In the genomic region with DNA sequence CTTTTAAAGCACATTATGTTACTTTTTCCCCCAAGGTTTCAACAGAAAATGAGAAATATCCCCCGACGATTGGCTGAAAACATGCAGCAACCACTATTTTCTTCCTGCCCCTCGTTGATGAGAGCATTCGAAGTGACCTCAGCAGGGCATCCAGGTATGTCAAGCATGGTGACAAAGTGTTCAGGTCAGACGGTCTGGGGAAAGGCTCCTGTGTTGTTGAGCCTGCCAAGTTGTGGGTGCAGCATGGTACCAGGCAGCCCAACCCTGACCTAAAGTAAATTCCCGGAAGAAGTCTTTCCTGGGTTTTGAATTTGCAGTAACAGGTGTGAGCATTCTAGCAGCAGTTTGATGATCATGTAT, we compare ENCODE assay signal across 8 cellular contexts. TPM values are rescaled to one million over a fixed set of nuclear protein-coding genes. Genes with fewer than 3 reads are reported as not detected.
DNase-seq lines count a peak whose midpoint lies in the region; ATAC-seq, FAIRE-seq and TF ChIP-seq lines count a peak whose summit lies in the region.

No MANE protein-coding gene starts in this region.

- H3K36me3 Mint-ChIP-seq in nephron progenitor cell (ENCODE audit: low read depth), result peaks cover 32% of the 10 kb centered on the region

- no peak for TF ChIP-seq POLR2A in endothelial cell of umbilical vein (IDR thresholded peaks at IDR 0.05; ENCODE audit: low read depth, low read length)

- peak overlapping the region; percentile 78 for H3K27ac Mint-ChIP-seq in nephron progenitor cell

- no peak for TF ChIP-seq EP300 in SK-N-SH (IDR thresholded peaks at IDR 0.05; ENCODE audit: borderline replicate concordance in 1 of 2, low read depth in 1 of 2, low read length in 1 of 2)

- intact Hi-C loops in endothelial cell of umbilical vein (cut with micrococcal nuclease), result loop anchor here (2.0 kb wide), 1 partner anchor 118 kb away; no protein-coding TSS in a partner anchor

- WGBS in SK-N-SH (ENCODE audit: low lambda C conversion rate), result 1% methylated on average over 6 of the region's 6 CpGs

- H3K27me3 ChIP-seq in SK-N-SH (ENCODE audit: insufficient read depth), result no peaks in the 10 kb centered on the region
- H3K27me3 ChIP-seq in endothelial cell of umbilical vein (ENCODE audit: control insufficient read depth in 2 of 2, insufficient read depth in 2 of 2, low read length in 2 of 2), result no peaks in the 10 kb centered on the region

- H3K4me3 Mint-ChIP-seq in nephron progenitor cell, result peak overlapping the region; percentile 94

- H3K9me3 Mint-ChIP-seq in nephron progenitor cell, result no peaks in the 10 kb centered on the region

- FAIRE-seq in endothelial cell of umbilical vein (lab: Jason Lieb, UNC), result no peak

- BruUV-seq in endothelial cell of umbilical vein (replicated peaks; lab: Mats Ljungman, UMichigan), result TSS peak; percentile 86

- ATAC-seq in GM21515 (IDR thresholded peaks at IDR 0.05; ENCODE audit: unreplicated experiment) (peak; percentile 3), HG03432 (IDR thresholded peaks at IDR 0.05; ENCODE audit: unreplicated experiment) (no peak), GM19452 (IDR thresholded peaks at IDR 0.05; ENCODE audit: unreplicated experiment) (no peak)

- H3K4me1 Mint-ChIP-seq in nephron progenitor cell, result peaks cover 54% of the 10 kb centered on the region

- peaks cover 40% of the 10 kb centered on the region for H3K79me2 ChIP-seq in SK-N-SH (ENCODE audit: insufficient read depth)
- peaks cover 55% of the 10 kb centered on the region for H3K79me2 ChIP-seq in endothelial cell of umbilical vein (ENCODE audit: control insufficient read depth, insufficient read depth, low read length)

- no peaks in the 10 kb centered on the region for H3K9me2 ChIP-seq in SK-N-SH

- peaks cover 12% of the 10 kb centered on the region for H3K27me3 Mint-ChIP-seq in nephron progenitor cell (ENCODE audit: low read depth, poor library complexity)

- H3K27ac ChIP-seq in SK-N-SH (ENCODE audit: low read depth in 2 of 2, low read length in 1 of 2) (peak overlapping the region; percentile 85 to 87), endothelial cell of umbilical vein (ENCODE audit: insufficient read depth, low read depth, low read length) (peak overlapping the region; percentile 94)

- CTCF ChIA-PET in SK-N-SH (lab: Yijun Ruan, JAX), result interaction anchor here (0.6 to 7.2 kb wide), 37 partner anchors 9 to 362 kb away, joined by 3 to 99 read pairs (median 4); a partner anchor contains a TSS
- CTCF ChIA-PET in endothelial cell of umbilical vein (lab: Charles Lee), result interaction anchor here (0.7 to 3.2 kb wide), 31 partner anchors 10 to 221 kb away, joined by 3 to 28 read pairs (median 5); a partner anchor contains a TSS

- dilution Hi-C loops in endothelial cell of umbilical vein (cut with MboI; ENCODE audit: extremely low pct_ligation_motif_present, low sequenced_read_pairs), result no loop called here

- H3K36me3 ChIP-seq in SK-N-SH (replicated peaks in 1 of 2; ENCODE audit: control insufficient read depth in 1 of 2, insufficient read depth in 2 of 2, low read length in 1 of 2) (peaks cover 23 to 41% of the 10 kb centered on the region in 2 experiments), endothelial cell of umbilical vein (ENCODE audit: control insufficient read depth in 2 of 2, extremely low read depth in 1 of 2, insufficient read depth in 2 of 2, low read length in 2 of 2) (peaks cover 20 to 24% of the 10 kb centered on the region in 2 experiments)

- DNase-seq in SK-N-SH (no peak), endothelial cell of umbilical vein (ENCODE audit: low read depth, low spot score) (peak; percentile 30), nephron progenitor cell (no peak), NCI-H446 (lab: John Stamatoyannopoulos, UW) (no peak), GM19240 (ENCODE audit: insufficient read length, low spot score) (no peak)

- no peaks in the 10 kb centered on the region for H3K9me1 ChIP-seq in endothelial cell of umbilical vein (replicated peaks; ENCODE audit: control insufficient read depth, extremely low read depth, insufficient read depth, low read length)

- H3K9me3 ChIP-seq in SK-N-SH, result no peaks in the 10 kb centered on the region
- H3K9me3 ChIP-seq in endothelial cell of umbilical vein (replicated peaks; ENCODE audit: control insufficient read depth, insufficient read depth, low read length), result no peaks in the 10 kb centered on the region

- peaks cover 5 to 25% of the 10 kb centered on the region in 2 experiments; a peak in 1 of 4 replicates for H3K4me1 ChIP-seq in SK-N-SH (ENCODE audit: control insufficient read depth in 1 of 2, insufficient read depth in 2 of 2, low read depth in 1 of 2, low read length in 1 of 2)
- peaks cover 61% of the 10 kb centered on the region for H3K4me1 ChIP-seq in endothelial cell of umbilical vein (ENCODE audit: control insufficient read depth, extremely low read depth, insufficient read depth, low read length)

- peak overlapping the region; percentile 82 for H2AFZ ChIP-seq in SK-N-SH (ENCODE audit: low read depth)
- no peak overlapping the region for H2AFZ ChIP-seq in endothelial cell of umbilical vein (ENCODE audit: low read depth, low read length)

- peak overlapping the region; percentile 69 to 85 for H3K4me3 ChIP-seq in SK-N-SH (ENCODE audit: low read depth in 2 of 2, low read length in 1 of 2)
- H3K4me3 ChIP-seq in endothelial cell of umbilical vein (replicated peaks in 1 of 3; ENCODE audit: insufficient read depth in 1 of 3, low read depth in 1 of 3, low read length in 3 of 3), result peak overlapping the region; percentile 68 to 92 (median 73)

- TF ChIP-seq RAD21 in SK-N-SH (IDR thresholded peaks at IDR 0.05; ENCODE audit: low read length), result no peak

- TF ChIP-seq CTCF in SK-N-SH (IDR thresholded peaks at IDR 0.05) (no peak), endothelial cell of umbilical vein (IDR thresholded peaks at IDR 0.05; ENCODE audit: extremely low read depth in 1 of 2, insufficient read depth in 1 of 2, low read depth in 1 of 2, low read length in 2 of 2) (no peak), nephron progenitor cell (IDR thresholded peaks at IDR 0.05) (no peak)

- H3K4me2 ChIP-seq in SK-N-SH (peak overlapping the region; percentile 90), endothelial cell of umbilical vein (ENCODE audit: insufficient read depth, low read length) (peak overlapping the region; percentile 85)

- H4K20me1 ChIP-seq in SK-N-SH (ENCODE audit: insufficient read depth), result no peaks in the 10 kb centered on the region
- no peaks in the 10 kb centered on the region for H4K20me1 ChIP-seq in endothelial cell of umbilical vein (replicated peaks; ENCODE audit: control insufficient read depth, extremely low read depth, insufficient read depth, low read length)

- POLR2A ChIA-PET in SK-N-SH (lab: Yijun Ruan, JAX) (interaction anchor here (0.6 to 2.3 kb wide), 10 partner anchors 10 to 351 kb away, joined by 3 to 9 read pairs (median 4); a partner anchor contains a TSS), endothelial cell of umbilical vein (lab: Charles Lee) (interaction anchor here (1.1 to 1.4 kb wide), 5 partner anchors 21 to 54 kb away, joined by 3 to 10 read pairs (median 4); a partner anchor contains a TSS)

- H3K9ac ChIP-seq in SK-N-SH, result peak overlapping the region; percentile 97
- peak overlapping the region; percentile 95 for H3K9ac ChIP-seq in endothelial cell of umbilical vein (replicated peaks; ENCODE audit: extremely low read depth, insufficient read depth, low read length)

- H3F3A ChIP-seq in SK-N-SH (replicated peaks; ENCODE audit: insufficient read depth), result peaks cover 7% of the 10 kb centered on the region

TF ChIP-seq in SK-N-SH, 30 proteins besides CTCF, POLR2A, EP300 and RAD21 (continues in another document):
- no peak for TF ChIP-seq RFX5 (IDR thresholded peaks at IDR 0.05; ENCODE audit: low read length)
- TF ChIP-seq FOSL2 (IDR thresholded peaks at IDR 0.05; ENCODE audit: borderline replicate concordance, low read depth), result no peak
- TF ChIP-seq TAF1 (IDR thresholded peaks at IDR 0.05; ENCODE audit: borderline replicate concordance, low read depth, low read length), result peak; percentile 40; the same call in 1 of the 2 replicates
- TF ChIP-seq TEAD4 (IDR thresholded peaks at IDR 0.05; ENCODE audit: borderline replicate concordance, insufficient read depth), result no peak
- no peak for TF ChIP-seq POLR2AphosphoS5 (IDR thresholded peaks at IDR 0.05; ENCODE audit: low read depth, low read length)

TF ChIP-seq in endothelial cell of umbilical vein, 7 proteins besides CTCF, POLR2A, EP300 and RAD21:
- no peak for TF ChIP-seq EZH2 (IDR thresholded peaks at IDR 0.05; ENCODE audit: borderline replicate concordance, low read depth, low read length, severe bottlenecking)

RNA-seq across cellular contexts. Expression of a gene that starts 51.7 kb away (rescaled TPM):
- 45.1 and 62.4 TPM in 2 replicates for polyA plus RNA-seq in SK-N-SH (2012; rRNA removed)
- polyA plus RNA-seq in SK-N-SH (2012; cell fraction: cytosol; rRNA removed), result 54.4 and 58.5 TPM in 2 replicates
- 48.9 and 66.1 TPM in 2 replicates for polyA plus RNA-seq in SK-N-SH (2012; cell fraction: nucleus; rRNA removed)
- total RNA-seq in endothelial cell of umbilical vein, result 606 and 631 TPM in 2 replicates
- 215 and 276 TPM in 2 replicates for polyA plus RNA-seq in endothelial cell of umbilical vein
- polyA plus RNA-seq in endothelial cell of umbilical vein (2011; cell fraction: cytosol; rRNA removed), result 185 and 188 TPM in 2 replicates
- polyA plus RNA-seq in endothelial cell of umbilical vein (2011; cell fraction: nucleus; rRNA removed), result 360 and 367 TPM in 2 replicates
- 277 and 279 TPM in 2 replicates for polyA plus RNA-seq in endothelial cell of umbilical vein (2012)
- 250 TPM in 2 replicates for polyA minus RNA-seq in endothelial cell of umbilical vein
- polyA minus RNA-seq in endothelial cell of umbilical vein (2011; cell fraction: cytosol; rRNA and poly(A)+ RNA removed), result 19.9 TPM
- 378 and 398 TPM in 2 replicates for polyA minus RNA-seq in endothelial cell of umbilical vein (2011; cell fraction: nucleus; rRNA and poly(A)+ RNA removed)
